Comparison of ENCODE assay signal across 14 cellular contexts in genomic region chr22:46115388-46115678, GRCh38. TPM values are rescaled to one million over a fixed set of nuclear protein-coding genes. Genes with fewer than 3 reads are reported as not detected.
DNase-seq lines count a peak whose midpoint lies in the region; ATAC-seq and TF ChIP-seq lines count a peak whose summit lies in the region.
"Had no signal": no experiment of that assay in that cellular context is flagged by ENCODE, and none has a peak within 500 bp of the region (broad histone marks: within the 10 kb centered on the region; RNA-seq: fewer than 3 reads in every experiment).

No MANE protein-coding gene starts in this region.

- no peak for ATAC-seq in right cardiac atrium
- no peak for ATAC-seq in Right ventricle myocardium inferior
- ATAC-seq in HG03439 (IDR thresholded peaks at IDR 0.05; ENCODE audit: unreplicated experiment) = no peak

- 63% methylated on average over 4 of the region's 4 CpGs for WGBS in right cardiac atrium
- 51 to 62% methylated on average over 4 of the region's 4 CpGs for WGBS in esophagus, 2 donors
- WGBS in sigmoid colon, 2 donors = 43 to 79% methylated on average over 4 of the region's 4 CpGs

- H3K27me3 ChIP-seq in right cardiac atrium (ENCODE audit: control insufficient read depth, insufficient read depth) (no peaks in the 10 kb centered on the region), esophagus (ENCODE audit: control insufficient read depth in 1 of 2, insufficient read depth in 2 of 2, low read length in 2 of 2) (no peaks in the 10 kb centered on the region), sigmoid colon (no peaks in the 10 kb centered on the region), vagina (no peaks in the 10 kb centered on the region)

- TF ChIP-seq EP300 in sigmoid colon (IDR thresholded peaks at IDR 0.05) = no peak

- no peak overlapping the region for H3K4me3 ChIP-seq in right cardiac atrium (ENCODE audit: low read length)
- no peak overlapping the region for H3K4me3 ChIP-seq in esophagus (ENCODE audit: low read depth in 1 of 2, low read length in 2 of 2)
- H3K4me3 ChIP-seq in sigmoid colon = no peak overlapping the region
- H3K4me3 ChIP-seq in vagina = no peak overlapping the region

- DNase-seq in right cardiac atrium = no peak
- no peak for DNase-seq in Right ventricle myocardium inferior (ENCODE audit: missing footprints)
- DNase-seq in sigmoid colon = no peak
- no peak for DNase-seq in vagina (ENCODE audit: extremely low spot score in 2 of 2)
- no peak for DNase-seq in medulla oblongata (ENCODE audit: extremely low spot score)
- no peak for DNase-seq in KBM-7
- DNase-seq: activated CD4-positive, alpha-beta T cell treated with anti-CD3 and anti-CD28 coated beads, Interleukin-2, amount 50 U/mL, for 4 hours; activated effector memory CD4-positive, alpha-beta T cell treated with Interleukin-2 at 50 U/mL for 16 hours; DMS53; erythroblast; naive B cell; PC-3 had no signal

- H3K9me3 ChIP-seq in right cardiac atrium (ENCODE audit: control insufficient read depth, low read length) = no peaks in the 10 kb centered on the region
- no peaks in the 10 kb centered on the region for H3K9me3 ChIP-seq in esophagus (ENCODE audit: control insufficient read depth in 2 of 2, insufficient read depth in 1 of 2, low read depth in 1 of 2, low read length in 1 of 2)
- no peaks in the 10 kb centered on the region for H3K9me3 ChIP-seq in sigmoid colon
- H3K9me3 ChIP-seq in vagina = no peaks in the 10 kb centered on the region

- peaks cover 3 to 30% of the 10 kb centered on the region in 2 donors for H3K36me3 ChIP-seq in esophagus (ENCODE audit: control insufficient read depth in 2 of 2, insufficient read depth in 2 of 2, low read length in 1 of 2)
- H3K36me3 ChIP-seq in sigmoid colon = peaks cover 6 to 26% (median 13%) of the 10 kb centered on the region in 4 donors
- H3K36me3 ChIP-seq in vagina = peaks cover 0 to 19% of the 10 kb centered on the region in 2 donors

- peak overlapping the region; percentile 59 for H3K27ac ChIP-seq in right cardiac atrium (ENCODE audit: low read length)
- peak overlapping the region; percentile 68 to 71 for H3K27ac ChIP-seq in esophagus (ENCODE audit: low read depth in 2 of 2, low read length in 1 of 2)
- H3K27ac ChIP-seq in sigmoid colon = peak overlapping the region; percentile 75 to 92 (median 86)
- peak overlapping the region; percentile 80 for H3K27ac ChIP-seq in vagina

- in situ Hi-C loops in KBM-7 (cut with MboI; ENCODE audit: low pct_unique_long_range_greater_than_20kb, low sequenced_read_pairs) = no loop called here

- intact Hi-C loops in right cardiac atrium (cut with DNase I) (loop anchor here in 2 of 4 donors (5.0 kb wide), 2 partner anchors 108 to 118 kb away; no protein-coding TSS in a partner anchor), Right ventricle myocardium inferior (cut with DNase I) (no loop called here), sigmoid colon (cut with DNase I) (loop anchor here (2.0 to 10.0 kb wide), 2 partner anchors 79 to 441 kb away; partner anchors contain the start of gene ATXN10), vagina (cut with DNase I) (no loop called here)

- TF ChIP-seq POLR2A in sigmoid colon (IDR thresholded peaks at IDR 0.05) (no peak), vagina (IDR thresholded peaks at IDR 0.05) (no peak)

- H3K4me1 ChIP-seq in right cardiac atrium (ENCODE audit: control insufficient read depth, insufficient read depth, low read length) (peaks cover 8% of the 10 kb centered on the region), esophagus (ENCODE audit: control insufficient read depth in 2 of 2, insufficient read depth in 2 of 2, low read length in 1 of 2) (peaks cover 9 to 19% of the 10 kb centered on the region in 2 donors), sigmoid colon (peaks cover 0 to 80% (median 73%) of the 10 kb centered on the region in 4 donors), vagina (peaks cover 75% of the 10 kb centered on the region)

- TF ChIP-seq CTCF in sigmoid colon (IDR thresholded peaks at IDR 0.05) (no peak), vagina (IDR thresholded peaks at IDR 0.05) (no peak)

RNA-seq across cellular contexts. Expression of gene PPARA, which starts 35.0 kb away (rescaled TPM):
- total RNA-seq in right cardiac atrium = 10 to 100 TPM; 63.6 to 85.2 (median 72.7) TPM
- polyA plus RNA-seq in right cardiac atrium = 22.9 TPM
- total RNA-seq in Right ventricle myocardium inferior = 70.5 TPM
- 1 to 10 TPM; 3.2 to 3.9 TPM for polyA plus RNA-seq in esophagus
- total RNA-seq in sigmoid colon = 10 to 100 TPM; 16.6 to 21.4 (median 20.6) TPM
- 10 to 100 TPM in 2 of 3 donors, 1 to 10 TPM in 1; 7.8 to 22.7 (median 12.0) TPM for polyA plus RNA-seq in sigmoid colon
- total RNA-seq in vagina = 13.5 TPM
